Comparison of ENCODE assay signal across 14 cellular contexts in the genomic region with DNA sequence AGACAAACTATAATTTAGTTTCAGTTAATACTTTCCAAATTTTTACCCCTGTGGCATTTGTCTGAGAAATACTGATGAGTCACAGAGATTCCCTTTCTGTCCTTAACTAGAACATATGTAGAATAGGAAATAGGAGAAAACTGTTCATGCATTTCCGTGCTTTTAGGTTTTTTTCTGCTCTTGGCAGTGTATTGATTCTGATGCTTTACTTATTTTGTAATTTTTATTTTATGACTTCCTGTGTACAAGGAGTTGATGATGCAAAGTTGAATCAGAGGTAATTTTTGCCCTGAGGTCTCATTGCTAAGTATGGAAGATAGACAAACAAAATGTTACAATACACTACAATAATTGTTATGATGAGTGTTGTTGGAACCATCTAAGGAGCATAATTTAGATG. TPM values are rescaled to one million over a fixed set of nuclear protein-coding genes. Genes with fewer than 3 reads are reported as not detected.
DNase-seq lines count a peak whose midpoint lies in the region; TF ChIP-seq lines count a peak whose summit lies in the region.
"Had no signal": no experiment of that assay in that cellular context is flagged by ENCODE, and none has a peak within 500 bp of the region (broad histone marks: within the 10 kb centered on the region; RNA-seq: fewer than 3 reads in every experiment).

No MANE protein-coding gene starts in this region.

- peak overlapping the region; percentile 50 for H3K27ac ChIP-seq in Karpas-422 (ENCODE audit: low read length)
- no peak overlapping the region for H3K27ac ChIP-seq in mesenchymal stem cell (ENCODE audit: low read length, poor library complexity, severe bottlenecking)
- H3K27ac ChIP-seq in OCI-LY7 (ENCODE audit: low read depth, low read length, poor library complexity, severe bottlenecking) = no peak overlapping the region
- H3K27ac ChIP-seq in neural progenitor cell = no peak overlapping the region
- H3K27ac ChIP-seq: thyroid gland had no signal

- H3K4me1 ChIP-seq in Karpas-422 (ENCODE audit: low read length) (peaks cover 71% of the 10 kb centered on the region), mesenchymal stem cell (ENCODE audit: control insufficient read depth, insufficient read depth, low read depth, low read length) (no peaks in the 10 kb centered on the region), OCI-LY7 (ENCODE audit: insufficient read depth, low read length, poor library complexity, severe bottlenecking) (peaks cover 30% of the 10 kb centered on the region), neural progenitor cell (peaks cover 13% of the 10 kb centered on the region)

- no peak overlapping the region for H3K23ac ChIP-seq in mesenchymal stem cell (ENCODE audit: low read length in 2 of 2)

- no peak overlapping the region for H3K18ac ChIP-seq in mesenchymal stem cell (ENCODE audit: low read depth in 1 of 2, low read length in 2 of 2)

- in situ Hi-C loops in astrocyte of the spinal cord (cut with HindIII; ENCODE audit: low sequenced_read_pairs) = no loop called here

- H2AK5ac ChIP-seq in mesenchymal stem cell (ENCODE audit: low read length, severe bottlenecking) = no peak overlapping the region

- H3K36me3 ChIP-seq in Karpas-422 (ENCODE audit: insufficient read depth, low read length) (no peaks in the 10 kb centered on the region; the same call in 1 of the 2 replicates), mesenchymal stem cell (ENCODE audit: control insufficient read depth in 1 of 2, insufficient read depth in 2 of 2, low read depth in 1 of 2, low read length in 2 of 2) (peaks cover 0 to 10% of the 10 kb centered on the region in 2 experiments), OCI-LY7 (ENCODE audit: insufficient read depth, low read length) (no peaks in the 10 kb centered on the region), neural progenitor cell (no peaks in the 10 kb centered on the region)
- H3K36me3 ChIP-seq: thyroid gland had no signal

- H3K14ac ChIP-seq in mesenchymal stem cell (ENCODE audit: low read length in 2 of 2) = no peak overlapping the region

- H2BK12ac ChIP-seq in mesenchymal stem cell (ENCODE audit: low read length in 2 of 2) = no peak overlapping the region

- H3K9me3 Mint-ChIP-seq in glutamatergic neuron (ENCODE audit: unreplicated experiment) = no peaks in the 10 kb centered on the region
- no peaks in the 10 kb centered on the region for H3K9me3 Mint-ChIP-seq in neural progenitor cell
- H3K9me3 Mint-ChIP-seq: memory B cell had no signal

- BruUV-seq in OCI-LY7 (replicated peaks; lab: Mats Ljungman, UMichigan) = no TSS peak

- no peak overlapping the region for H2BK15ac ChIP-seq in mesenchymal stem cell (ENCODE audit: low read depth, poor library complexity, severe bottlenecking)

- H3F3A ChIP-seq in neural progenitor cell (ENCODE audit: low read depth) = no peaks in the 10 kb centered on the region

- intact Hi-C loops in OCI-LY7 (cut with micrococcal nuclease; ENCODE audit: unreplicated experiment) = no loop called here

- H3K79me2 ChIP-seq in Karpas-422 (ENCODE audit: low read length) (peaks cover 100% of the 10 kb centered on the region), OCI-LY7 (ENCODE audit: insufficient read depth, low read depth, low read length) (peaks cover 40% of the 10 kb centered on the region), neural progenitor cell (ENCODE audit: low read depth) (peaks cover 88% of the 10 kb centered on the region)

- H3K4me2 ChIP-seq in Karpas-422 (ENCODE audit: low read depth, low read length, poor library complexity, severe bottlenecking) (peak overlapping the region; percentile 34), mesenchymal stem cell (ENCODE audit: low read length, poor library complexity, severe bottlenecking) (no peak overlapping the region), OCI-LY7 (ENCODE audit: low read length) (no peak overlapping the region), neural progenitor cell (no peak overlapping the region)

- H3K4me1 Mint-ChIP-seq in glutamatergic neuron (ENCODE audit: low read depth, unreplicated experiment) (peaks cover 14% of the 10 kb centered on the region), neural progenitor cell (peaks cover 7% of the 10 kb centered on the region)

- H4K8ac ChIP-seq in mesenchymal stem cell (ENCODE audit: low read length) = no peak overlapping the region

- no peak overlapping the region for H3K4ac ChIP-seq in mesenchymal stem cell (ENCODE audit: low read depth in 1 of 2, low read length in 2 of 2)

- DNase-seq in ELR (ENCODE audit: low read depth) = peak; percentile 92
- peak; percentile 38 for DNase-seq in Karpas-422
- DNase-seq in astrocyte of the spinal cord (ENCODE audit: low read depth, low spot score) = peak; percentile 39
- peak; percentile 43 for DNase-seq in mesenchymal stem cell
- DNase-seq in glutamatergic neuron = no peak
- DNase-seq in OCI-LY7 (ENCODE audit: low spot score) = no peak
- no peak for DNase-seq in neural progenitor cell (ENCODE audit: low spot score)
- no peak for DNase-seq in stimulated activated CD4-positive, alpha-beta T cell treated with anti-CD3 and anti-CD28 coated beads, Interleukin-4, amount 100 ng/mL, for 4 hours
- DNase-seq: activated CD8-positive, alpha-beta memory T cell treated with anti-CD3 and anti-CD28 coated beads, Interleukin-2, amount 50 U/mL, for 4 hours; DMS79; NCI-H524 treated with DMSO at 0.1 percent for 48 hours; T-helper 2 cell; thyroid gland had no signal

- POLR2A ChIA-PET in OCI-LY7 (lab: Charles Lee) = no interaction called here

- H2BK5ac ChIP-seq in mesenchymal stem cell (ENCODE audit: low read depth, low read length, poor library complexity, severe bottlenecking) = no peak overlapping the region

- no peak for TF ChIP-seq CTCF in astrocyte of the spinal cord (IDR thresholded peaks at IDR 0.05; ENCODE audit: low read depth, low read length)
- no peak for TF ChIP-seq CTCF in glutamatergic neuron (IDR thresholded peaks at IDR 0.05; ENCODE audit: partially characterized antibody, unreplicated experiment)
- TF ChIP-seq CTCF in OCI-LY7 (conservative IDR thresholded peaks at IDR 0.05; ENCODE audit: low read length) = no peak
- TF ChIP-seq CTCF in neural progenitor cell (IDR thresholded peaks at IDR 0.05) = no peak

- H4K91ac ChIP-seq in mesenchymal stem cell (ENCODE audit: low read length) = no peak overlapping the region

- H3K4me3 ChIP-seq in Karpas-422 (ENCODE audit: low read length) (no peak overlapping the region), astrocyte of the spinal cord (ENCODE audit: low read depth, low read length) (no peak overlapping the region), mesenchymal stem cell (ENCODE audit: insufficient read depth in 1 of 2, low read depth in 1 of 2, low read length in 2 of 2) (peak overlapping the region in 1 of 2 experiments; percentile 27), OCI-LY7 (ENCODE audit: low read depth, low read length, poor library complexity, severe bottlenecking) (no peak overlapping the region), neural progenitor cell (no peak overlapping the region)
- H3K4me3 ChIP-seq: thyroid gland had no signal

- H3K9ac ChIP-seq in Karpas-422 (ENCODE audit: low read length) (no peak overlapping the region), mesenchymal stem cell (ENCODE audit: low read length) (peak overlapping the region; percentile 75), neural progenitor cell (no peak overlapping the region)

- no peaks in the 10 kb centered on the region for H3K36me3 Mint-ChIP-seq in glutamatergic neuron (ENCODE audit: unreplicated experiment)
- H3K36me3 Mint-ChIP-seq in neural progenitor cell = peaks cover 4% of the 10 kb centered on the region

- H3K4me3 Mint-ChIP-seq in glutamatergic neuron (ENCODE audit: unreplicated experiment) = no peak overlapping the region
- no peak overlapping the region for H3K4me3 Mint-ChIP-seq in neural progenitor cell
- H3K4me3 Mint-ChIP-seq: memory B cell had no signal

- CTCF ChIA-PET in OCI-LY7 (lab: Charles Lee; ENCODE audit: unreplicated experiment) = no interaction called here

- H3K9me3 ChIP-seq in Karpas-422 (ENCODE audit: low read length) = no peaks in the 10 kb centered on the region
- no peaks in the 10 kb centered on the region for H3K9me3 ChIP-seq in mesenchymal stem cell (ENCODE audit: control insufficient read depth, low read length)
- H3K9me3 ChIP-seq in OCI-LY7 (ENCODE audit: low read length) = no peaks in the 10 kb centered on the region
- no peaks in the 10 kb centered on the region for H3K9me3 ChIP-seq in neural progenitor cell (ENCODE audit: low read depth)
- H3K9me3 ChIP-seq: thyroid gland had no signal

- 36% methylated on average over 1 of the region's 1 CpG for WGBS in mesenchymal stem cell

- no peaks in the 10 kb centered on the region for H3K27me3 Mint-ChIP-seq in glutamatergic neuron (ENCODE audit: unreplicated experiment)
- H3K27me3 Mint-ChIP-seq in neural progenitor cell (ENCODE audit: insufficient read depth, low read depth) = no peaks in the 10 kb centered on the region
- H3K27me3 Mint-ChIP-seq: memory B cell had no signal

- H3K27ac Mint-ChIP-seq in glutamatergic neuron (ENCODE audit: unreplicated experiment) = no peak overlapping the region
- no peak overlapping the region for H3K27ac Mint-ChIP-seq in neural progenitor cell
- H3K27ac Mint-ChIP-seq: memory B cell had no signal

- no peaks in the 10 kb centered on the region for H3K27me3 ChIP-seq in Karpas-422 (ENCODE audit: low read length)
- H3K27me3 ChIP-seq in mesenchymal stem cell (ENCODE audit: control insufficient read depth in 1 of 2, insufficient read depth in 1 of 2, low read length in 2 of 2) = no peaks in the 10 kb centered on the region
- no peaks in the 10 kb centered on the region for H3K27me3 ChIP-seq in neural progenitor cell
- H3K27me3 ChIP-seq: thyroid gland had no signal

- H2BK120ac ChIP-seq in mesenchymal stem cell (ENCODE audit: low read depth, low read length) = no peak overlapping the region

- H3K79me1 ChIP-seq in mesenchymal stem cell (replicated peaks; ENCODE audit: low read length, poor library complexity, severe bottlenecking) = peaks cover 8% of the 10 kb centered on the region

- H3K9me2 ChIP-seq in Karpas-422 (replicated peaks; ENCODE audit: insufficient read depth, low read length) (no peaks in the 10 kb centered on the region), OCI-LY7 (ENCODE audit: insufficient read depth, low read length) (no peaks in the 10 kb centered on the region)

- H2AFZ ChIP-seq in Karpas-422 (ENCODE audit: low read length) = no peak overlapping the region
- H2AFZ ChIP-seq in mesenchymal stem cell (ENCODE audit: low read depth, low read length) = no peak overlapping the region
- no peak overlapping the region for H2AFZ ChIP-seq in OCI-LY7 (ENCODE audit: low read length)
- no peak overlapping the region for H2AFZ ChIP-seq in neural progenitor cell (replicated peaks)

- H4K20me1 ChIP-seq in Karpas-422 (ENCODE audit: insufficient read depth, low read depth, low read length) (no peaks in the 10 kb centered on the region), OCI-LY7 (ENCODE audit: insufficient read depth, low read length) (peaks cover 22% of the 10 kb centered on the region), neural progenitor cell (ENCODE audit: low read depth) (peaks cover 63% of the 10 kb centered on the region)

RNA-seq across cellular contexts. Expression of a gene that starts 23.1 kb away (rescaled TPM):
- 166 and 230 TPM in 2 replicates for total RNA-seq in Karpas-422 (2014; rRNA removed; shearing (Covaris generic); ENCODE audit: low replicate concordance)
- 28.9 TPM for polyA plus RNA-seq in mesenchymal stem cell (2013, experiment 1 of 2)
- polyA plus RNA-seq in mesenchymal stem cell (2013, experiment 2 of 2) = 26.9 TPM
- total RNA-seq in glutamatergic neuron (ENCODE audit: unreplicated experiment) (45.2 TPM), OCI-LY7 (2022) (60.9 TPM in 2 replicates), neural progenitor cell (ENCODE audit: low replicate concordance) (64.0 and 114 TPM in 2 replicates)
- total RNA-seq in OCI-LY7 (2014; rRNA removed; shearing (Covaris generic)) = 58.5 and 72.0 TPM in 2 replicates

RNA-seq across cellular contexts. Expression of a gene that starts 33.5 kb away (rescaled TPM):
- 53.8 and 61.6 TPM in 2 replicates for total RNA-seq in Karpas-422 (2014; rRNA removed; shearing (Covaris generic); ENCODE audit: low replicate concordance)
- 2.7 TPM for polyA plus RNA-seq in mesenchymal stem cell (2013, experiment 1 of 2)
- 2.9 TPM for polyA plus RNA-seq in mesenchymal stem cell (2013, experiment 2 of 2)
- total RNA-seq in glutamatergic neuron (ENCODE audit: unreplicated experiment) (22.1 TPM), OCI-LY7 (2022) (2.4 TPM in 2 replicates), neural progenitor cell (ENCODE audit: low replicate concordance) (28.8 and 32.9 TPM in 2 replicates)
- 3.1 and 5.9 TPM in 2 replicates for total RNA-seq in OCI-LY7 (2014; rRNA removed; shearing (Covaris generic))

Comparison
In these comparisons a context has a peak if more than half of its experiments do, and no peak if none do; other contexts are left out.
1. DNase-seq: peak in ELR (single experiment), Karpas-422 (single experiment), astrocyte of the spinal cord (single experiment) and mesenchymal stem cell (single experiment); none in glutamatergic neuron (single experiment), OCI-LY7 (single experiment), neural progenitor cell (single experiment) and stimulated activated CD4-positive, alpha-beta T cell treated with anti-CD3 and anti-CD28 coated beads, Interleukin-4, amount 100 ng/mL, for 4 hours (0 of 2).